25 cellular contexts compared by ENCODE assay signal in the genomic region with DNA sequence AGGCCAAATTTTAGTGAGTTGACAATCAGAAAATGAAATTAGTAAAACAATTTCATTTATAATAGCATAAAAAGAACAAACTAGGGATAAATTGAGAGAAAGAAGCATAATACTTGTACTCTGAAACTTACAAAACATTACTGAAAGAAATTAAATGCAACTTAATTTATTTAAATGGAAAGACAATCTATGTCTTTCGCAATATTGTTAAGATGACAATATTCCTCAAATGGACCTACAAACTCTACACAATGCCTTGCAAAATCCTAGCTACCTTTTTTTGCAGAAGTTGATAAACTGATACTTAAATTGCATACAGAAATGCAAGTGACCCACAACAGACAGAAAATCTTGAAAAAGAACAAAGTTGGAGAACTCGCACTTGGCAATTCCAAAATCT.
"Had no signal": no experiment of that assay in that cellular context is flagged by ENCODE, and none has a peak within 500 bp of the region (broad histone marks: within the 10 kb centered on the region; RNA-seq: fewer than 3 reads in every experiment).

No MANE protein-coding gene starts in this region.

- H3K4me1 ChIP-seq: breast epithelium had no signal

- FAIRE-seq: colon, endothelial cell of umbilical vein, islet of Langerhans had no signal

- H3K4me1 Mint-ChIP-seq: neural crest cell had no signal

- H3K9me3 ChIP-seq: adrenal gland, ascending aorta, breast epithelium, gastroesophageal sphincter, tibial artery had no signal

- DNase-seq: activated CD4-positive, alpha-beta T cell treated with anti-CD3 and anti-CD28 coated beads, Interleukin-2, amount 50 U/mL, for 1 hour; activated CD8-positive, alpha-beta T cell treated with anti-CD3 and anti-CD28 coated beads, Interleukin-2, amount 10 ng/mL, durations not matched to agents 7 days and 5 days; adrenal gland; effector memory CD8-positive, alpha-beta T cell; head of caudate nucleus; hypothalamus; retina; stimulated activated CD4-positive, alpha-beta T cell treated with anti-CD3 and anti-CD28 coated beads, Interleukin-4, amount 100 ng/mL, for 24 hours; substantia nigra; tibial artery had no signal

- H3K27ac Mint-ChIP-seq: activated CD8-positive, alpha-beta T cell treated with anti-CD3 and anti-CD28 coated beads, Interleukin-2, amount 10 ng/mL, durations not matched to agents 7 days and 5 days; activated naive CD4-positive, alpha-beta T cell treated with anti-CD3 and anti-CD28 coated beads, Interleukin-2, amount 50 U/mL, for 72 hours; progenitor cell of endocrine pancreas; stimulated activated naive CD8-positive, alpha-beta T cell treated with anti-CD3 and anti-CD28 coated beads, Interleukin-15, Interleukin-2, amounts not matched to agents 100 ng/mL and 50 ng/mL, for 24 hours had no signal

- H3K9me3 Mint-ChIP-seq: activated naive CD4-positive, alpha-beta T cell treated with anti-CD3 and anti-CD28 coated beads, Interleukin-2, amount 50 U/mL, for 72 hours; activated T-helper 17 cell treated with anti-CD3 and anti-CD28 coated beads, Interleukin-2, amount 50 U/mL, for 72 hours; central memory CD8-positive, alpha-beta T cell; effector memory CD8-positive, alpha-beta T cell; neural crest cell; stimulated activated naive CD8-positive, alpha-beta T cell treated with anti-CD3 and anti-CD28 coated beads, Interleukin-15, Interleukin-2, amounts not matched to agents 100 ng/mL and 50 ng/mL, for 24 hours had no signal

- ATAC-seq: activated CD4-positive, CD25-positive, alpha-beta regulatory T cell treated with anti-CD3 and anti-CD28 coated beads, Interleukin-2, amount 50 U/mL, for 24 hours; activated CD8-positive, alpha-beta T cell treated with anti-CD3 and anti-CD28 coated beads, Interleukin-2, amount 10 ng/mL, durations not matched to agents 7 days and 5 days; activated naive CD4-positive, alpha-beta T cell treated with anti-CD3 and anti-CD28 coated beads, Interleukin-2, amount 50 U/mL, for 72 hours; activated T-helper 17 cell treated with anti-CD3 and anti-CD28 coated beads, Interleukin-2, amount 50 U/mL, for 72 hours; effector memory CD8-positive, alpha-beta T cell; esophagus mucosa; gastroesophageal sphincter had no signal

- H3K27ac ChIP-seq: adrenal gland, ascending aorta, breast epithelium, gastroesophageal sphincter, tibial artery, VCaP had no signal

- H3K4me3 ChIP-seq: adrenal gland, ascending aorta, breast epithelium, gastroesophageal sphincter, tibial artery had no signal

- H3K4me3 Mint-ChIP-seq: activated CD8-positive, alpha-beta T cell treated with anti-CD3 and anti-CD28 coated beads, Interleukin-2, amount 10 ng/mL, durations not matched to agents 7 days and 5 days; central memory CD8-positive, alpha-beta T cell; neural crest cell; stimulated activated naive CD8-positive, alpha-beta T cell treated with anti-CD3 and anti-CD28 coated beads, Interleukin-15, Interleukin-2, amounts not matched to agents 100 ng/mL and 50 ng/mL, for 24 hours had no signal

- H3K27me3 ChIP-seq: adrenal gland, ascending aorta, breast epithelium, gastroesophageal sphincter, tibial artery had no signal

- H3K27me3 Mint-ChIP-seq: activated T-helper 17 cell treated with anti-CD3 and anti-CD28 coated beads, Interleukin-2, amount 50 U/mL, for 72 hours; central memory CD8-positive, alpha-beta T cell; effector memory CD8-positive, alpha-beta T cell; progenitor cell of endocrine pancreas; stimulated activated naive CD8-positive, alpha-beta T cell treated with anti-CD3 and anti-CD28 coated beads, Interleukin-15, Interleukin-2, amounts not matched to agents 100 ng/mL and 50 ng/mL, for 24 hours had no signal
